ENCODE assay signal across 21 cellular contexts in genomic region chr16:10851512-10851911, GRCh38. TPM values are rescaled to one million over a fixed set of nuclear protein-coding genes. Genes with fewer than 3 reads are reported as not detected.
"Had no signal": no experiment of that assay in that cellular context is flagged by ENCODE, and none has a peak within 500 bp of the region (broad histone marks: within the 10 kb centered on the region; RNA-seq: fewer than 3 reads in every experiment).

No MANE protein-coding gene starts in this region.

- H3K9me3 Mint-ChIP-seq: activated naive CD4-positive, alpha-beta T cell treated with anti-CD3 and anti-CD28 coated beads, Interleukin-2, amount 50 U/mL, for 72 hours; activated T-helper 1 cell treated with anti-CD3 and anti-CD28 coated beads, Interleukin-12 subunit alpha, Interleukin-12 subunit beta, Interleukin-2, Interleukin-4 antibody, amounts not matched to agents 30 ng/mL and 10 ng/mL and 1 ng/mL, durations not matched to agents 14 hours and 24 hours and 36 hours; WTC11 had no signal

- H3K9me3 ChIP-seq: adrenal gland, breast epithelium, left ventricle myocardium inferior, thyroid gland had no signal

- H3K27me3 ChIP-seq: adrenal gland, breast epithelium, thyroid gland had no signal

- H3K27ac ChIP-seq: adrenal gland, breast epithelium, coronary artery, left ventricle myocardium inferior, thyroid gland had no signal

- H3K27ac Mint-ChIP-seq: activated CD4-positive, alpha-beta T cell treated with anti-CD3 and anti-CD28 coated beads for 36 hours; activated naive CD4-positive, alpha-beta T cell treated with anti-CD3 and anti-CD28 coated beads, Interleukin-2, amount 50 U/mL, for 72 hours; activated T-helper 1 cell treated with anti-CD3 and anti-CD28 coated beads, Interleukin-12 subunit alpha, Interleukin-12 subunit beta, Interleukin-2, Interleukin-4 antibody, amounts not matched to agents 30 ng/mL and 10 ng/mL and 1 ng/mL, durations not matched to agents 14 hours and 24 hours and 36 hours; progenitor cell of endocrine pancreas; WTC11 had no signal

- H3K36me3 Mint-ChIP-seq: activated naive CD4-positive, alpha-beta T cell treated with anti-CD3 and anti-CD28 coated beads, Interleukin-2, amount 50 U/mL, for 72 hours; WTC11 had no signal

- H3K4me1 Mint-ChIP-seq: WTC11 had no signal

- H3K36me3 ChIP-seq: adrenal gland, breast epithelium, left ventricle myocardium inferior, thyroid gland had no signal

- DNase-seq: activated CD4-positive, alpha-beta T cell treated with anti-CD3 and anti-CD28 coated beads for 36 hours; activated CD4-positive, alpha-beta T cell treated with anti-CD3 and anti-CD28 coated beads, Interleukin-2, amount 50 U/mL, for 48 hours; activated gamma-delta T cell treated with Interleukin-2 at 50 U/mL for 16 hours; activated T-cell treated with anti-CD3 and anti-CD28 coated beads for 4 hours; adrenal gland; left ventricle myocardium inferior; mammary epithelial cell; stimulated activated CD4-positive, alpha-beta T cell treated with anti-CD3 and anti-CD28 coated beads, Interleukin-12 subunit alpha, Interleukin-12 subunit beta, amount 100 ng/mL, for 4 hours; stimulated activated CD4-positive, alpha-beta T cell treated with anti-CD3 and anti-CD28 coated beads, Interleukin-1b, Interleukin-23, amount 100 ng/mL, for 48 hours; stimulated activated CD8-positive, alpha-beta memory T cell treated with anti-CD3 and anti-CD28 coated beads, Interleukin-4, amount 100 ng/mL, for 48 hours; stimulated activated naive CD4-positive, alpha-beta T cell treated with Interleukin-2 at 50 U/mL for 16 hours; thyroid gland had no signal

- H3K4me1 ChIP-seq: breast epithelium had no signal

- H3K4me3 Mint-ChIP-seq: activated CD4-positive, alpha-beta T cell treated with anti-CD3 and anti-CD28 coated beads for 36 hours; activated T-helper 1 cell treated with anti-CD3 and anti-CD28 coated beads, Interleukin-12 subunit alpha, Interleukin-12 subunit beta, Interleukin-2, Interleukin-4 antibody, amounts not matched to agents 30 ng/mL and 10 ng/mL and 1 ng/mL, durations not matched to agents 14 hours and 24 hours and 36 hours; WTC11 had no signal

- H3K4me3 ChIP-seq: adrenal gland, breast epithelium, coronary artery, left ventricle myocardium inferior, thyroid gland had no signal

- ATAC-seq: activated CD4-positive, alpha-beta T cell treated with anti-CD3 and anti-CD28 coated beads for 36 hours; activated naive CD4-positive, alpha-beta T cell treated with anti-CD3 and anti-CD28 coated beads, Interleukin-2, amount 50 U/mL, for 72 hours; WTC11 had no signal

RNA-seq across cellular contexts. Expression of gene CIITA, which starts 25.5 kb away (rescaled TPM):
- total RNA-seq: astrocyte, progenitor cell of endocrine pancreas had no signal
- polyA plus RNA-seq: neural cell had no signal

RNA-seq across cellular contexts. Expression of gene TVP23A, which starts 32.9 kb away (rescaled TPM):
- total RNA-seq: activated naive CD4-positive, alpha-beta T cell treated with anti-CD3 and anti-CD28 coated beads, Interleukin-2, amount 50 U/mL, for 72 hours; activated T-helper 1 cell treated with anti-CD3 and anti-CD28 coated beads, Interleukin-12 subunit alpha, Interleukin-12 subunit beta, Interleukin-2, Interleukin-4 antibody, amounts not matched to agents 30 ng/mL and 10 ng/mL and 1 ng/mL, durations not matched to agents 14 hours and 24 hours and 36 hours; mammary epithelial cell; osteoblast had no signal
- polyA plus RNA-seq: mammary epithelial cell had no signal
